8 cellular contexts compared by ENCODE assay signal in genomic region chr4:1855334-1856070, GRCh38. TPM values are rescaled to one million over a fixed set of nuclear protein-coding genes. Genes with fewer than 3 reads are reported as not detected.
DNase-seq lines count a peak whose midpoint lies in the region; ATAC-seq and TF ChIP-seq lines count a peak whose summit lies in the region.

No MANE protein-coding gene starts in this region.

- peaks cover 73% of the 10 kb centered on the region for H3K79me2 ChIP-seq in DND-41 (ENCODE audit: insufficient read depth, low read length)

- peaks cover 41% of the 10 kb centered on the region for H3K4me1 Mint-ChIP-seq in activated naive CD8-positive, alpha-beta T cell treated with anti-CD3 and anti-CD28 coated beads, Interleukin-2, amount 50 U/mL, for 24 hours

- H3K27ac Mint-ChIP-seq in activated naive CD8-positive, alpha-beta T cell treated with anti-CD3 and anti-CD28 coated beads, Interleukin-2, amount 50 U/mL, for 24 hours: peak overlapping the region; percentile 54

- no peak; the same call in 2 of the 3 replicates for ATAC-seq in DND-41 (ENCODE audit: insufficient read depth, low read depth)
- peak; percentile 10 for ATAC-seq in GM21526 (IDR thresholded peaks at IDR 0.05; ENCODE audit: low FRiP score, unreplicated experiment)
- ATAC-seq in activated naive CD8-positive, alpha-beta T cell treated with anti-CD3 and anti-CD28 coated beads, Interleukin-2, amount 50 U/mL, for 24 hours: peak; percentile 12

- peak overlapping the region; percentile 78 for H3K27ac ChIP-seq in DND-41 (ENCODE audit: low read length)

- H3K9me3 ChIP-seq in DND-41 (ENCODE audit: insufficient read depth, low read length, severe bottlenecking) (no peaks in the 10 kb centered on the region), iPS-15b (ENCODE audit: control insufficient read depth, insufficient read depth, low read length) (no peaks in the 10 kb centered on the region)

- H3K36me3 ChIP-seq in DND-41 (ENCODE audit: insufficient read depth, low read length) (peaks cover 17% of the 10 kb centered on the region), iPS-15b (ENCODE audit: control insufficient read depth, insufficient read depth, low read length) (peaks cover 5% of the 10 kb centered on the region)

- peaks cover 45% of the 10 kb centered on the region for H4K20me1 ChIP-seq in DND-41 (ENCODE audit: insufficient read depth, low read length)

- peak overlapping the region; percentile 85 for H3K4me3 Mint-ChIP-seq in activated naive CD8-positive, alpha-beta T cell treated with anti-CD3 and anti-CD28 coated beads, Interleukin-2, amount 50 U/mL, for 24 hours

- H3K9ac ChIP-seq in DND-41 (ENCODE audit: low read depth, low read length) (peak overlapping the region; percentile 74), iPS-15b (ENCODE audit: low read depth, low read length) (peak overlapping the region; percentile 60)

- H3K4me1 ChIP-seq in DND-41 (ENCODE audit: insufficient read depth, low read length) (peaks cover 56% of the 10 kb centered on the region), iPS-15b (ENCODE audit: control insufficient read depth, insufficient read depth, low read length) (no peaks in the 10 kb centered on the region)

- TF ChIP-seq CTCF in DND-41 (IDR thresholded peaks at IDR 0.05; ENCODE audit: borderline replicate concordance, extremely low read depth, low read length, poor library complexity, severe bottlenecking): no peak

- DNase-seq in DND-41 (peak; percentile 26), NCI-H2081 (lab: John Stamatoyannopoulos, UW) (no peak), NCI-H1694 treated with DMSO at 0.1 percent for 48 hours (lab: John Stamatoyannopoulos, UW) (no peak)
- DNase-seq in Jurkat, Clone E6-1 (ENCODE audit: low read depth, low spot score): no peak
- DNase-seq in activated naive CD8-positive, alpha-beta T cell treated with anti-CD3 and anti-CD28 coated beads, Interleukin-2, amount 50 U/mL, for 24 hours: peak; percentile 27
- peak; percentile 42 for DNase-seq in stimulated activated CD4-positive, alpha-beta T cell treated with anti-CD3 and anti-CD28 coated beads, Interleukin-15, amount 100 ng/mL, for 24 hours

- no peaks in the 10 kb centered on the region for H3K27me3 Mint-ChIP-seq in activated naive CD8-positive, alpha-beta T cell treated with anti-CD3 and anti-CD28 coated beads, Interleukin-2, amount 50 U/mL, for 24 hours

- H3K27me3 ChIP-seq in DND-41 (ENCODE audit: insufficient read depth, low read length, poor library complexity) (no peaks in the 10 kb centered on the region), iPS-15b (ENCODE audit: control insufficient read depth, insufficient read depth, low read length) (peaks cover 39% of the 10 kb centered on the region)

- H3K9me3 Mint-ChIP-seq in activated naive CD8-positive, alpha-beta T cell treated with anti-CD3 and anti-CD28 coated beads, Interleukin-2, amount 50 U/mL, for 24 hours: no peaks in the 10 kb centered on the region

- peak overlapping the region; percentile 49 to 99 for H3K4me3 ChIP-seq in DND-41 (ENCODE audit: low read depth in 1 of 2, low read length in 2 of 2)
- H3K4me3 ChIP-seq in Jurkat, Clone E6-1 (ENCODE audit: low read length): peak overlapping the region; percentile 74
- H3K4me3 ChIP-seq in iPS-15b (ENCODE audit: low read depth, low read length): peak overlapping the region; percentile 87

- peak overlapping the region; percentile 98 for H3K4me2 ChIP-seq in DND-41 (ENCODE audit: insufficient read depth, low read length)

- peak overlapping the region; percentile 68 for H2AFZ ChIP-seq in DND-41 (ENCODE audit: low read depth, low read length)

- H3K36me3 Mint-ChIP-seq in activated naive CD8-positive, alpha-beta T cell treated with anti-CD3 and anti-CD28 coated beads, Interleukin-2, amount 50 U/mL, for 24 hours (ENCODE audit: low read depth): peaks cover 13% of the 10 kb centered on the region

RNA-seq across cellular contexts. Expression of gene LETM1, which starts 0.5 kb away (rescaled TPM):
- polyA plus RNA-seq in Jurkat, Clone E6-1 (2012; ENCODE audit: insufficient read depth, insufficient read length): 39.3 TPM

RNA-seq across cellular contexts. Expression of gene NSD2, which starts 15.7 kb away (rescaled TPM):
- polyA plus RNA-seq in Jurkat, Clone E6-1 (2012; ENCODE audit: insufficient read depth, insufficient read length): 145 TPM

Comparison
In these comparisons a context has a peak if more than half of its experiments do, and no peak if none do; other contexts are left out.
1. DNase-seq: peak in DND-41 (single experiment), activated naive CD8-positive, alpha-beta T cell treated with anti-CD3 and anti-CD28 coated beads, Interleukin-2, amount 50 U/mL, for 24 hours (single experiment) and stimulated activated CD4-positive, alpha-beta T cell treated with anti-CD3 and anti-CD28 coated beads, Interleukin-15, amount 100 ng/mL, for 24 hours (single experiment); none in Jurkat, Clone E6-1 (single experiment), NCI-H2081 (0 of 2) and NCI-H1694 treated with DMSO at 0.1 percent for 48 hours (single experiment).
2. Peak in every context shown above with its lines, with median percentiles within 50 percentile points of each other: H3K4me3 ChIP-seq.